Comparison of ENCODE assay signal across 15 cellular contexts in genomic region chr6:143613749-143614148, GRCh38.
A peak's percentile ranks its signal among the peaks of the same experiment; 100 is the strongest.
DNase-seq lines count a peak whose midpoint lies in the region; ATAC-seq and TF ChIP-seq lines count a peak whose summit lies in the region.
"Had no signal": no experiment of that assay in that cellular context is flagged by ENCODE, and none has a peak within 500 bp of the region (broad histone marks: within the 10 kb centered on the region; RNA-seq: fewer than 3 reads in every experiment).

No MANE protein-coding gene starts in this region.

- H3K36me3 ChIP-seq in left ventricle myocardium inferior (no peaks in the 10 kb centered on the region), osteoblast (ENCODE audit: insufficient read depth, low read length) (no peaks in the 10 kb centered on the region)

- intact Hi-C loops in left ventricle myocardium inferior (cut with micrococcal nuclease) = no loop called here
- intact Hi-C loops in left ventricle myocardium superior (cut with micrococcal nuclease) = no loop called here
- intact Hi-C loops in dorsolateral prefrontal cortex (cut with DNase I) = no loop called here

- H3K9me3 Mint-ChIP-seq in activated T-helper 17 cell treated with anti-CD3 and anti-CD28 coated beads, Interleukin-2, amount 50 U/mL, for 72 hours = no peaks in the 10 kb centered on the region
- no peaks in the 10 kb centered on the region for H3K9me3 Mint-ChIP-seq in type B pancreatic cell
- H3K9me3 Mint-ChIP-seq: CD8-positive, alpha-beta T cell had no signal

- no peak overlapping the region for H3K4me3 Mint-ChIP-seq in activated T-helper 17 cell treated with anti-CD3 and anti-CD28 coated beads, Interleukin-2, amount 50 U/mL, for 72 hours
- no peak overlapping the region for H3K4me3 Mint-ChIP-seq in type B pancreatic cell

- H3K27ac Mint-ChIP-seq in activated T-helper 17 cell treated with anti-CD3 and anti-CD28 coated beads, Interleukin-2, amount 50 U/mL, for 72 hours = no peak overlapping the region
- no peak overlapping the region for H3K27ac Mint-ChIP-seq in type B pancreatic cell
- H3K27ac Mint-ChIP-seq: CD8-positive, alpha-beta T cell had no signal

- H3K4me3 ChIP-seq in left ventricle myocardium inferior (peak overlapping the region; percentile 31), coronary artery (peak overlapping the region; percentile 51), osteoblast (ENCODE audit: insufficient read depth, low read length) (no peak overlapping the region), dorsolateral prefrontal cortex (no peak overlapping the region)

- H3K79me2 ChIP-seq in osteoblast (ENCODE audit: insufficient read depth, low read length) = no peaks in the 10 kb centered on the region

- H3K27me3 Mint-ChIP-seq in activated T-helper 17 cell treated with anti-CD3 and anti-CD28 coated beads, Interleukin-2, amount 50 U/mL, for 72 hours = no peaks in the 10 kb centered on the region
- H3K27me3 Mint-ChIP-seq in type B pancreatic cell = no peaks in the 10 kb centered on the region

- TF ChIP-seq CTCF in left ventricle myocardium inferior (IDR thresholded peaks at IDR 0.05; ENCODE audit: borderline replicate concordance) (no peak), coronary artery (IDR thresholded peaks at IDR 0.05) (no peak), osteoblast (IDR thresholded peaks at IDR 0.05; ENCODE audit: extremely low read depth, low read depth, low read length) (no peak), dorsolateral prefrontal cortex (IDR thresholded peaks at IDR 0.05 in 54 of 56, conservative IDR thresholded peaks at IDR 0.05 in 2 of 56; ENCODE audit: low read depth in 1 of 56, partially characterized antibody in 56 of 56) (no peak), type B pancreatic cell (conservative IDR thresholded peaks at IDR 0.05) (no peak)

- H3K4me1 ChIP-seq in left ventricle myocardium inferior (peaks cover 8% of the 10 kb centered on the region), osteoblast (ENCODE audit: insufficient read depth, low read length) (no peaks in the 10 kb centered on the region)

- H3K27ac ChIP-seq in left ventricle myocardium inferior (replicated peaks) (no peak overlapping the region), coronary artery (no peak overlapping the region), osteoblast (ENCODE audit: low read depth, low read length) (no peak overlapping the region), dorsolateral prefrontal cortex (no peak overlapping the region)
- H3K27ac ChIP-seq: 22Rv1 had no signal

- peak overlapping the region; percentile 76 for H2AFZ ChIP-seq in osteoblast (ENCODE audit: low read length)

- no peaks in the 10 kb centered on the region for H3K9me3 ChIP-seq in left ventricle myocardium inferior (replicated peaks)
- no peaks in the 10 kb centered on the region for H3K9me3 ChIP-seq in osteoblast (ENCODE audit: low read depth, low read length)

- H3K4me1 Mint-ChIP-seq in activated T-helper 17 cell treated with anti-CD3 and anti-CD28 coated beads, Interleukin-2, amount 50 U/mL, for 72 hours = peaks cover 38% of the 10 kb centered on the region
- peaks cover 5% of the 10 kb centered on the region for H3K4me1 Mint-ChIP-seq in type B pancreatic cell (ENCODE audit: unreplicated experiment)

- H3K27me3 ChIP-seq in left ventricle myocardium inferior (ENCODE audit: low read depth) (no peaks in the 10 kb centered on the region), osteoblast (ENCODE audit: insufficient read depth, low read length) (no peaks in the 10 kb centered on the region), dorsolateral prefrontal cortex (no peaks in the 10 kb centered on the region)

- peak overlapping the region; percentile 65 for H3K4me2 ChIP-seq in osteoblast (ENCODE audit: insufficient read depth, low read length)

- H4K20me1 ChIP-seq in osteoblast (ENCODE audit: insufficient read depth, low read length) = no peaks in the 10 kb centered on the region

- DNase-seq in left ventricle myocardium inferior (no peak), left ventricle myocardium superior (no peak), coronary artery (ENCODE audit: low spot score) (no peak), osteoblast (ENCODE audit: insufficient read length, low spot score, missing footprints) (no peak), dorsolateral prefrontal cortex (no peak), D341Med (ENCODE audit: low spot score) (no peak), type B pancreatic cell (ENCODE audit: extremely low spot score, unreplicated experiment) (no peak)
- DNase-seq: C1 segment of cervical spinal cord; CD8-positive, alpha-beta T cell; COR-L47; DMS53; GF-D8 had no signal

- H3K36me3 Mint-ChIP-seq in activated T-helper 17 cell treated with anti-CD3 and anti-CD28 coated beads, Interleukin-2, amount 50 U/mL, for 72 hours (ENCODE audit: low read depth) = no peaks in the 10 kb centered on the region
- H3K36me3 Mint-ChIP-seq in type B pancreatic cell = no peaks in the 10 kb centered on the region
- H3K36me3 Mint-ChIP-seq: CD8-positive, alpha-beta T cell had no signal

- no peak for ATAC-seq in left ventricle myocardium superior
- no peak for ATAC-seq in activated T-helper 17 cell treated with anti-CD3 and anti-CD28 coated beads, Interleukin-2, amount 50 U/mL, for 72 hours (replicated peaks)
- ATAC-seq: CD8-positive, alpha-beta T cell; HCT116 had no signal

Comparison
In these comparisons a context has a peak if more than half of its experiments do, and no peak if none do; other contexts are left out.
1. H3K4me3 ChIP-seq: peak in left ventricle myocardium inferior (single experiment) and coronary artery (single experiment); none in osteoblast (single experiment) and dorsolateral prefrontal cortex (0 of 59).